In genomic region chr1:20787775-20788488, GRCh38 we compare ENCODE assay signal across 1 cellular context.
TF ChIP-seq lines count a peak whose summit lies in the region.

No MANE protein-coding gene starts in this region.

TF ChIP-seq in GM23338, 12 proteins besides CTCF, POLR2A, EP300 and RAD21 (continued from another document):
- no peak for TF ChIP-seq REST (IDR thresholded peaks at IDR 0.05; ENCODE audit: unreplicated experiment)
